In genomic region chr3:183884097-183884436, GRCh38 we compare ENCODE assay signal across 8 cellular contexts. TPM values are rescaled to one million over a fixed set of nuclear protein-coding genes. Genes with fewer than 3 reads are reported as not detected.
DNase-seq lines count a peak whose midpoint lies in the region; ATAC-seq and TF ChIP-seq lines count a peak whose summit lies in the region.

No MANE protein-coding gene starts in this region.

- no peaks in the 10 kb centered on the region for H3K27me3 ChIP-seq in breast epithelium

- CTCF ChIA-PET in AG04449 (lab: Yijun Ruan, JAX), result interaction anchor here (0.7 to 5.3 kb wide), 43 partner anchors 8 to 700 kb away, joined by 3 to 55 read pairs (median 4); partner anchors contain the start of genes ABCC5, EIF2B5 and MAP6D1

- POLR2A ChIA-PET in AG04449 (lab: Yijun Ruan, JAX), result no interaction called here

- H3K36me3 ChIP-seq in breast epithelium, result no peaks in the 10 kb centered on the region
- H3K36me3 ChIP-seq in mucosa of descending colon (ENCODE audit: low read depth), result no peaks in the 10 kb centered on the region

- no peak for TF ChIP-seq POLR2A in breast epithelium (IDR thresholded peaks at IDR 0.05)

- TF ChIP-seq CTCF in AG04449 (IDR thresholded peaks at IDR 0.05; ENCODE audit: insufficient read depth, low read length, missing control alignments), result no peak
- no peak for TF ChIP-seq CTCF in breast epithelium (IDR thresholded peaks at IDR 0.05)
- TF ChIP-seq CTCF in mucosa of descending colon (IDR thresholded peaks at IDR 0.05), result no peak

- peaks cover 7 to 15% of the 10 kb centered on the region in 2 donors for H3K4me1 ChIP-seq in breast epithelium
- H3K4me1 ChIP-seq in mucosa of descending colon (ENCODE audit: low read depth), result peaks cover 25% of the 10 kb centered on the region

- peak overlapping the region; percentile 67 to 80 for H3K27ac ChIP-seq in breast epithelium

- ATAC-seq in mucosa of descending colon, result peak; percentile 5

- no peaks in the 10 kb centered on the region for H3K9me3 ChIP-seq in breast epithelium
- no peaks in the 10 kb centered on the region for H3K9me3 ChIP-seq in mucosa of descending colon

- H3K4me3 ChIP-seq in AG04449 (ENCODE audit: low read depth, low read length), result peak overlapping the region; percentile 95
- peak overlapping the region; percentile 75 to 96 (median 90) for H3K4me3 ChIP-seq in breast epithelium
- H3K4me3 ChIP-seq in mucosa of descending colon, result peak overlapping the region; percentile 73

- intact Hi-C loops in breast epithelium (cut with DNase I; ENCODE audit: low total_unique reads), result no loop called here
- intact Hi-C loops in mucosa of descending colon (cut with DNase I, micrococcal nuclease), result no loop called here

- DNase-seq in AG04449 (ENCODE audit: low read depth, low spot score) (no peak), HS-5 (ENCODE audit: low read depth) (peak; percentile 2), breast epithelium (ENCODE audit: low spot score in 2 of 2) (no peak), mucosa of descending colon (no peak), ecto neural progenitor cell (ENCODE audit: low spot score) (no peak), NCI-H146 treated with DMSO at 0.1 percent for 48 hours (lab: John Stamatoyannopoulos, UW; ENCODE audit: unreplicated experiment) (no peak), HPDE6-E6E7 (ENCODE audit: extremely low spot score) (no peak), RPMI8226 (no peak)

RNA-seq across cellular contexts. Expression of gene PARL, which starts 0.6 kb away (rescaled TPM):
- total RNA-seq in breast epithelium (10 to 100 TPM; 48.0 to 53.6 (median 50.5) TPM), mucosa of descending colon (10 to 100 TPM; 67.0 to 71.8 (median 68.9) TPM)

RNA-seq across cellular contexts. Expression of gene MAP6D1, which starts 58.7 kb away (rescaled TPM):
- total RNA-seq in breast epithelium (1 to 10 TPM in 2 of 3 donors, under 1 TPM in 1; 0.33 to 2.1 (median 1.8) TPM), mucosa of descending colon (1 to 10 TPM in 2 of 3 donors, under 1 TPM in 1; 0.55 to 3.1 (median 1.2) TPM)
